1 cellular context compared by ENCODE assay signal in genomic region chr7:112556633-112557032, GRCh38.
TF ChIP-seq lines count a peak whose summit lies in the region.

No MANE protein-coding gene starts in this region.

TF ChIP-seq in WTC11, 78 proteins besides CTCF, POLR2A, EP300 and RAD21 (continued from another document):
- TF ChIP-seq MYBL2 (CRISPR knock-in tag; IDR thresholded peaks at IDR 0.05) = no peak
- TF ChIP-seq SOX15 (CRISPR knock-in tag; IDR thresholded peaks at IDR 0.05) = no peak
- TF ChIP-seq, protein P1, sequence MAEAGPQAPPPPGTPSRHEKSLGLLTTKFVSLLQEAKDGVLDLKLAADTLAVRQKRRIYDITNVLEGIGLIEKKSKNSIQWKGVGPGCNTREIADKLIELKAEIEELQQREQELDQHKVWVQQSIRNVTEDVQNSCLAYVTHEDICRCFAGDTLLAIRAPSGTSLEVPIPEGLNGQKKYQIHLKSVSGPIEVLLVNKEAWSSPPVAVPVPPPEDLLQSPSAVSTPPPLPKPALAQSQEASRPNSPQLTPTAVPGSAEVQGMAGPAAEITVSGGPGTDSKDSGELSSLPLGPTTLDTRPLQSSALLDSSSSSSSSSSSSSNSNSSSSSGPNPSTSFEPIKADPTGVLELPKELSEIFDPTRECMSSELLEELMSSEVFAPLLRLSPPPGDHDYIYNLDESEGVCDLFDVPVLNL (CRISPR knock-in tag; IDR thresholded peaks at IDR 0.05; ENCODE audit: borderline replicate concordance, low read depth) = no peak
- TF ChIP-seq FOXP1 (CRISPR knock-in tag; IDR thresholded peaks at IDR 0.05; ENCODE audit: borderline replicate concordance) = no peak
- TF ChIP-seq, protein P2, sequence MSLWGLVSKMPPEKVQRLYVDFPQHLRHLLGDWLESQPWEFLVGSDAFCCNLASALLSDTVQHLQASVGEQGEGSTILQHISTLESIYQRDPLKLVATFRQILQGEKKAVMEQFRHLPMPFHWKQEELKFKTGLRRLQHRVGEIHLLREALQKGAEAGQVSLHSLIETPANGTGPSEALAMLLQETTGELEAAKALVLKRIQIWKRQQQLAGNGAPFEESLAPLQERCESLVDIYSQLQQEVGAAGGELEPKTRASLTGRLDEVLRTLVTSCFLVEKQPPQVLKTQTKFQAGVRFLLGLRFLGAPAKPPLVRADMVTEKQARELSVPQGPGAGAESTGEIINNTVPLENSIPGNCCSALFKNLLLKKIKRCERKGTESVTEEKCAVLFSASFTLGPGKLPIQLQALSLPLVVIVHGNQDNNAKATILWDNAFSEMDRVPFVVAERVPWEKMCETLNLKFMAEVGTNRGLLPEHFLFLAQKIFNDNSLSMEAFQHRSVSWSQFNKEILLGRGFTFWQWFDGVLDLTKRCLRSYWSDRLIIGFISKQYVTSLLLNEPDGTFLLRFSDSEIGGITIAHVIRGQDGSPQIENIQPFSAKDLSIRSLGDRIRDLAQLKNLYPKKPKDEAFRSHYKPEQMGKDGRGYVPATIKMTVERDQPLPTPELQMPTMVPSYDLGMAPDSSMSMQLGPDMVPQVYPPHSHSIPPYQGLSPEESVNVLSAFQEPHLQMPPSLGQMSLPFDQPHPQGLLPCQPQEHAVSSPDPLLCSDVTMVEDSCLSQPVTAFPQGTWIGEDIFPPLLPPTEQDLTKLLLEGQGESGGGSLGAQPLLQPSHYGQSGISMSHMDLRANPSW (CRISPR knock-in tag; conservative IDR thresholded peaks at IDR 0.05; ENCODE audit: low read depth) = no peak
- TF ChIP-seq ELF4 (CRISPR knock-in tag; IDR thresholded peaks at IDR 0.05; ENCODE audit: low read depth) = no peak
- TF ChIP-seq USF2 (CRISPR knock-in tag; IDR thresholded peaks at IDR 0.05) = no peak
- TF ChIP-seq ZNF232 (CRISPR knock-in tag; IDR thresholded peaks at IDR 0.05) = no peak
- TF ChIP-seq, protein P3, sequence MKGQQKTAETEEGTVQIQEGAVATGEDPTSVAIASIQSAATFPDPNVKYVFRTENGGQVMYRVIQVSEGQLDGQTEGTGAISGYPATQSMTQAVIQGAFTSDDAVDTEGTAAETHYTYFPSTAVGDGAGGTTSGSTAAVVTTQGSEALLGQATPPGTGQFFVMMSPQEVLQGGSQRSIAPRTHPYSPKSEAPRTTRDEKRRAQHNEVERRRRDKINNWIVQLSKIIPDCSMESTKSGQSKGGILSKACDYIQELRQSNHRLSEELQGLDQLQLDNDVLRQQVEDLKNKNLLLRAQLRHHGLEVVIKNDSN (CRISPR knock-in tag; IDR thresholded peaks at IDR 0.05) = no peak
- no peak for TF ChIP-seq NR2C2 (CRISPR knock-in tag; IDR thresholded peaks at IDR 0.05)
- no peak for TF ChIP-seq MLX (CRISPR knock-in tag; IDR thresholded peaks at IDR 0.05)
- TF ChIP-seq, protein P4, sequence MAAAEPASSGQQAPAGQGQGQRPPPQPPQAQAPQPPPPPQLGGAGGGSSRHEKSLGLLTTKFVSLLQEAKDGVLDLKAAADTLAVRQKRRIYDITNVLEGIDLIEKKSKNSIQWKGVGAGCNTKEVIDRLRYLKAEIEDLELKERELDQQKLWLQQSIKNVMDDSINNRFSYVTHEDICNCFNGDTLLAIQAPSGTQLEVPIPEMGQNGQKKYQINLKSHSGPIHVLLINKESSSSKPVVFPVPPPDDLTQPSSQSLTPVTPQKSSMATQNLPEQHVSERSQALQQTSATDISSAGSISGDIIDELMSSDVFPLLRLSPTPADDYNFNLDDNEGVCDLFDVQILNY (CRISPR knock-in tag; IDR thresholded peaks at IDR 0.05) = no peak
